23 cellular contexts compared by ENCODE assay signal in genomic region chr7:78006063-78006755, GRCh38.
"Had no signal": no experiment of that assay in that cellular context is flagged by ENCODE, and none has a peak within 500 bp of the region (broad histone marks: within the 10 kb centered on the region; RNA-seq: fewer than 3 reads in every experiment).

No MANE protein-coding gene starts in this region.

- H3K4me1 ChIP-seq: lower lobe of right lung, right atrium auricular region, suprapubic skin, upper lobe of left lung had no signal

- H3K36me3 Mint-ChIP-seq: activated naive CD8-positive, alpha-beta T cell treated with anti-CD3 and anti-CD28 coated beads, Interleukin-2, amount 10 ng/mL, durations not matched to agents 7 days and 5 days; immature natural killer cell; T-cell had no signal

- H3K4me1 Mint-ChIP-seq: activated naive CD8-positive, alpha-beta T cell treated with anti-CD3 and anti-CD28 coated beads, Interleukin-2, amount 10 ng/mL, durations not matched to agents 7 days and 5 days; activated T-helper 17 cell treated with anti-CD3 and anti-CD28 coated beads, Interleukin-2, amount 50 U/mL, for 72 hours; immature natural killer cell; nephron; T-cell had no signal

- H3K9me3 ChIP-seq: lower lobe of right lung, right atrium auricular region, suprapubic skin, upper lobe of left lung had no signal

- ATAC-seq: activated CD8-positive, alpha-beta T cell treated with anti-CD3 and anti-CD28 coated beads for 36 hours; activated T-helper 17 cell treated with anti-CD3 and anti-CD28 coated beads, Interleukin-2, amount 50 U/mL, for 72 hours; left cardiac atrium; lower lobe of right lung; T-cell had no signal

- H3K27ac Mint-ChIP-seq: activated CD8-positive, alpha-beta T cell treated with anti-CD3 and anti-CD28 coated beads for 36 hours; activated naive CD8-positive, alpha-beta T cell treated with anti-CD3 and anti-CD28 coated beads, Interleukin-2, amount 10 ng/mL, durations not matched to agents 7 days and 5 days; activated T-helper 17 cell treated with anti-CD3 and anti-CD28 coated beads, Interleukin-2, amount 50 U/mL, for 72 hours; immature natural killer cell; nephron; progenitor cell of endocrine pancreas; stimulated activated naive CD8-positive, alpha-beta T cell treated with anti-CD3 and anti-CD28 coated beads, Interleukin-15, Interleukin-2, amounts not matched to agents 100 ng/mL and 50 ng/mL, for 24 hours; T-cell had no signal

- H3K9me3 Mint-ChIP-seq: activated CD8-positive, alpha-beta T cell treated with anti-CD3 and anti-CD28 coated beads for 36 hours; activated naive CD8-positive, alpha-beta T cell treated with anti-CD3 and anti-CD28 coated beads, Interleukin-2, amount 10 ng/mL, durations not matched to agents 7 days and 5 days; immature natural killer cell; stimulated activated naive CD8-positive, alpha-beta T cell treated with anti-CD3 and anti-CD28 coated beads, Interleukin-15, Interleukin-2, amounts not matched to agents 100 ng/mL and 50 ng/mL, for 24 hours; T-cell had no signal

- H3K27me3 Mint-ChIP-seq: activated CD8-positive, alpha-beta T cell treated with anti-CD3 and anti-CD28 coated beads for 36 hours; activated T-helper 17 cell treated with anti-CD3 and anti-CD28 coated beads, Interleukin-2, amount 50 U/mL, for 72 hours; progenitor cell of endocrine pancreas; T-cell had no signal

- DNase-seq: activated CD4-positive, alpha-beta T cell treated with anti-CD3 and anti-CD28 coated beads for 48 hours; activated CD4-positive, CD25-positive, alpha-beta regulatory T cell; activated CD8-positive, alpha-beta T cell treated with anti-CD3 and anti-CD28 coated beads for 36 hours; activated naive CD4-positive, alpha-beta T cell; activated naive CD8-positive, alpha-beta T cell treated with anti-CD3 and anti-CD28 coated beads, Interleukin-2, amount 10 ng/mL, durations not matched to agents 7 days and 5 days; activated T-cell treated with anti-CD3 and anti-CD28 coated beads, Interleukin-2, amount 50 U/mL, for 1 hour; amygdala; caudate nucleus; immature natural killer cell; left cardiac atrium; lower lobe of right lung; midbrain; occipital lobe; T-cell; T-helper 9 cell; upper lobe of left lung had no signal

- H3K4me3 Mint-ChIP-seq: activated CD8-positive, alpha-beta T cell treated with anti-CD3 and anti-CD28 coated beads for 36 hours; activated naive CD8-positive, alpha-beta T cell treated with anti-CD3 and anti-CD28 coated beads, Interleukin-2, amount 10 ng/mL, durations not matched to agents 7 days and 5 days; activated T-helper 17 cell treated with anti-CD3 and anti-CD28 coated beads, Interleukin-2, amount 50 U/mL, for 72 hours; immature natural killer cell; nephron; stimulated activated naive CD8-positive, alpha-beta T cell treated with anti-CD3 and anti-CD28 coated beads, Interleukin-15, Interleukin-2, amounts not matched to agents 100 ng/mL and 50 ng/mL, for 24 hours; T-cell had no signal

- H3K27me3 ChIP-seq: right atrium auricular region, suprapubic skin, upper lobe of left lung had no signal

- H3K36me3 ChIP-seq: lower lobe of right lung, right atrium auricular region, suprapubic skin, upper lobe of left lung had no signal

- H3K4me3 ChIP-seq: lower lobe of right lung, right atrium auricular region, skin epidermis, suprapubic skin, upper lobe of left lung had no signal

- H3K27ac ChIP-seq: lower lobe of right lung, right atrium auricular region, skin epidermis, suprapubic skin, upper lobe of left lung had no signal
